21 cellular contexts compared by ENCODE assay signal in the genomic region with DNA sequence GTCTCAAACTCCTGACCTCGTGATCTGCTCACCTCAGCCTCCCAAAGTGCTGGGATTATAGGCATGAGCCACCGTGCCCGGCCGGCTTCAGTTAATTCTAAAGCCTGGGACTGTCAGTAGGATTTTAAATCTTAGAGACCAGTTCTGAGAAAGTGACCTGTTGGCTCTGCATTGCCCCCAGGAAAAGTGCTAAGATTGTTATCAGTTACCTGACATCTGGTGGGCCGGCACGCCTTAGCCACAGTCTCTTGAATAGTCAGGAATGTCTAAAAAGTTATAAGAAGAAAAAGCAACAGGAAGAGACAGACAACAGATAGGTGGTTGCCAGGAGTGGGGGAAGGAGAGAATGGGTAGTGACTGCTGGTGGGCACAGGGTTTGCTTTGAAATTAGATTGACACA.
"Had no signal": no experiment of that assay in that cellular context is flagged by ENCODE, and none has a peak within 500 bp of the region (broad histone marks: within the 10 kb centered on the region; RNA-seq: fewer than 3 reads in every experiment).

No MANE protein-coding gene starts in this region.

- H3K9ac ChIP-seq: KMS-11 had no signal

- H3K27ac ChIP-seq: adrenal gland, KMS-11, VCaP had no signal

- H3K27me3 ChIP-seq: adrenal gland had no signal

- H3K27me3 Mint-ChIP-seq: activated CD4-positive, alpha-beta memory T cell treated with anti-CD3 and anti-CD28 coated beads, Interleukin-2, amount 10 ng/mL, durations not matched to agents 7 days and 5 days; activated CD4-positive, alpha-beta T cell treated with anti-CD3 and anti-CD28 coated beads for 36 hours; activated naive CD8-positive, alpha-beta T cell treated with anti-CD3 and anti-CD28 coated beads, Interleukin-2, amount 10 ng/mL, durations not matched to agents 7 days and 5 days had no signal

- H3K4me1 ChIP-seq: adrenal gland had no signal

- ATAC-seq: activated CD4-positive, alpha-beta T cell treated with anti-CD3 and anti-CD28 coated beads for 36 hours; PC-3 had no signal

- H3K4me3 ChIP-seq: adrenal gland had no signal

- H3K9me3 Mint-ChIP-seq: activated CD4-positive, alpha-beta memory T cell treated with anti-CD3 and anti-CD28 coated beads, Interleukin-2, amount 10 ng/mL, durations not matched to agents 7 days and 5 days; activated naive CD8-positive, alpha-beta T cell treated with anti-CD3 and anti-CD28 coated beads, Interleukin-2, amount 10 ng/mL, durations not matched to agents 7 days and 5 days had no signal

- H3K4me3 Mint-ChIP-seq: activated CD4-positive, alpha-beta memory T cell treated with anti-CD3 and anti-CD28 coated beads, Interleukin-2, amount 10 ng/mL, durations not matched to agents 7 days and 5 days; activated CD4-positive, alpha-beta T cell treated with anti-CD3 and anti-CD28 coated beads for 36 hours; activated naive CD8-positive, alpha-beta T cell treated with anti-CD3 and anti-CD28 coated beads, Interleukin-2, amount 10 ng/mL, durations not matched to agents 7 days and 5 days had no signal

- H3K27ac Mint-ChIP-seq: activated CD4-positive, alpha-beta memory T cell treated with anti-CD3 and anti-CD28 coated beads, Interleukin-2, amount 10 ng/mL, durations not matched to agents 7 days and 5 days; activated CD4-positive, alpha-beta T cell treated with anti-CD3 and anti-CD28 coated beads for 36 hours; activated naive CD8-positive, alpha-beta T cell treated with anti-CD3 and anti-CD28 coated beads, Interleukin-2, amount 10 ng/mL, durations not matched to agents 7 days and 5 days had no signal

- DNase-seq: activated CD4-positive, alpha-beta memory T cell treated with anti-CD3 and anti-CD28 coated beads, Interleukin-2, amount 10 ng/mL, durations not matched to agents 7 days and 5 days; activated CD4-positive, alpha-beta T cell treated with anti-CD3 and anti-CD28 coated beads for 36 hours; activated CD4-positive, alpha-beta T cell treated with anti-CD3 and anti-CD28 coated beads, Interleukin-2, amount 50 U/mL, for 1 hour; activated naive CD4-positive, alpha-beta T cell treated with anti-CD3 and anti-CD28 coated beads, Interleukin-2, amount 50 U/mL, for 16 hours; activated naive CD8-positive, alpha-beta T cell treated with anti-CD3 and anti-CD28 coated beads, Interleukin-2, amount 10 ng/mL, durations not matched to agents 7 days and 5 days; activated T-cell treated with anti-CD3 and anti-CD28 coated beads for 4 hours; adrenal gland; anterior cingulate cortex; NCI-H1092; NCI-H1417; NCI-H1930; NCI-H2171; NCI-H226; NCI-H526; NCI-H774; PC-3; SHP77 treated with DMSO at 0.1 percent for 48 hours; T-helper 2 cell; T1000 had no signal

- H3K4me2 ChIP-seq: KMS-11 had no signal

- H3K36me3 ChIP-seq: adrenal gland had no signal
